8 cellular contexts compared by ENCODE assay signal in the genomic region with DNA sequence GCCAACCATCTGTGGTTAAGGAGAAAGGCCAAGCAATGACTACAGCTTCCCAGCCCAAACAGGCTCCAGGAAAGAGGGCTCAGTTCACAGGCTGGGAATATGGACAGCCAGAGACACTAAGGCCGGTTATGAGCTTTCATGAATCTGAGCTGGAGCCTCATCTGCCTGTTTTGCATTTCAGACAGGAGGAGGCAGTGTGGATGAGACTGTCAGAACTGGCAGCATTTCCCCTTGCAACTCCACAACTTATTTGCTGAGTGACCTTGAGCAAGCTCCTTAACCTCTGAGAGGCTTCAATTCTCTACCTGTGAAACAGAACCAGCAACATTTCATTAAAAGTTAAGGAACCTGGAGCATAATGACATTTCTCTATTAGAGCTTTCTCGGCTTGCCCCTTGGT.
DNase-seq lines count a peak whose midpoint lies in the region; ATAC-seq and TF ChIP-seq lines count a peak whose summit lies in the region.

No MANE protein-coding gene starts in this region.

- H3K36me3 ChIP-seq in CD8-positive, alpha-beta T cell (ENCODE audit: insufficient read depth, low read length): no peaks in the 10 kb centered on the region
- no peaks in the 10 kb centered on the region for H3K36me3 ChIP-seq in WERI-Rb-1
- H3K36me3 ChIP-seq in hepatocyte (replicated peaks; ENCODE audit: insufficient read depth, low read depth): no peaks in the 10 kb centered on the region
- H3K36me3 ChIP-seq in adrenal gland (replicated peaks in 1 of 2): no peaks in the 10 kb centered on the region

- no peak overlapping the region for H2AFZ ChIP-seq in hepatocyte

- no peaks in the 10 kb centered on the region for H3K9me3 Mint-ChIP-seq in CD8-positive, alpha-beta T cell

- H3K4me1 ChIP-seq in CD8-positive, alpha-beta T cell (ENCODE audit: insufficient read depth, low read length): peaks cover 93% of the 10 kb centered on the region
- H3K4me1 ChIP-seq in hepatocyte (ENCODE audit: insufficient read depth): no peaks in the 10 kb centered on the region
- no peaks in the 10 kb centered on the region for H3K4me1 ChIP-seq in adrenal gland (replicated peaks in 1 of 2)

- H3K9me3 ChIP-seq in CD8-positive, alpha-beta T cell (ENCODE audit: low read length): no peaks in the 10 kb centered on the region
- H3K9me3 ChIP-seq in WERI-Rb-1 (ENCODE audit: severe bottlenecking): no peaks in the 10 kb centered on the region
- no peaks in the 10 kb centered on the region for H3K9me3 ChIP-seq in hepatocyte (ENCODE audit: low read depth)
- no peaks in the 10 kb centered on the region for H3K9me3 ChIP-seq in adrenal gland (replicated peaks in 1 of 3)

- H3K27me3 Mint-ChIP-seq in CD8-positive, alpha-beta T cell (ENCODE audit: low read depth): no peaks in the 10 kb centered on the region

- H3K36me3 Mint-ChIP-seq in CD8-positive, alpha-beta T cell: no peaks in the 10 kb centered on the region

- TF ChIP-seq POLR2A in adrenal gland (IDR thresholded peaks at IDR 0.05): no peak

- no peaks in the 10 kb centered on the region for H3K79me2 ChIP-seq in hepatocyte

- no peaks in the 10 kb centered on the region for H4K20me1 ChIP-seq in hepatocyte (ENCODE audit: insufficient read depth, poor library complexity, severe bottlenecking)

- peak overlapping the region; percentile 16 for H3K4me3 Mint-ChIP-seq in CD8-positive, alpha-beta T cell

- H3K4me1 Mint-ChIP-seq in CD8-positive, alpha-beta T cell (ENCODE audit: low read depth): peaks cover 85% of the 10 kb centered on the region

- peak in 4 of 7 experiments; percentile 13 to 66 (median 44) for DNase-seq in CD8-positive, alpha-beta T cell
- DNase-seq in WERI-Rb-1: peak; percentile 22
- peak; percentile 46 for DNase-seq in hepatocyte (ENCODE audit: low spot score)
- no peak for DNase-seq in cerebellar nuclear complex (lab: John Stamatoyannopoulos, UW)
- no peak for DNase-seq in adrenal gland

- no peak overlapping the region for H3K4me2 ChIP-seq in hepatocyte

- intact Hi-C loops in CD8-positive, alpha-beta T cell (cut with DNase I, micrococcal nuclease): loop anchor here in 1 of 2 experiments (5.0 kb wide), 1 partner anchor 184 kb away; no protein-coding TSS in a partner anchor
- intact Hi-C loops in adrenal gland (cut with DNase I): no loop called here

- WGBS in hepatocyte (ENCODE audit: low lambda C conversion rate, missing lambda C conversion rate): 71% methylated on average over 2 of the region's 2 CpGs
- WGBS in adrenal gland, 4 donors: 70 to 78% (median 76%) methylated on average over 2 of the region's 2 CpGs

- POLR2A ChIA-PET in CD8-positive, alpha-beta T cell (lab: Charles Lee): interaction anchor here (0.6 to 3.6 kb wide), 29 partner anchors 10 to 372 kb away, joined by 3 to 20 read pairs (median 4); no protein-coding TSS in a partner anchor

- ATAC-seq in CD8-positive, alpha-beta T cell: no peak
- peak; percentile 52 for ATAC-seq in GM21390 (IDR thresholded peaks at IDR 0.05; ENCODE audit: unreplicated experiment)
- no peak for ATAC-seq in HG02588 (IDR thresholded peaks at IDR 0.05; ENCODE audit: unreplicated experiment)
- no peak for ATAC-seq in HG02840 (IDR thresholded peaks at IDR 0.05; ENCODE audit: low FRiP score, unreplicated experiment)

- no peaks in the 10 kb centered on the region for H3K27me3 ChIP-seq in CD8-positive, alpha-beta T cell (ENCODE audit: insufficient read depth, low read length)
- no peaks in the 10 kb centered on the region for H3K27me3 ChIP-seq in WERI-Rb-1 (ENCODE audit: insufficient read depth, low read depth, severe bottlenecking)
- no peaks in the 10 kb centered on the region for H3K27me3 ChIP-seq in hepatocyte
- no peaks in the 10 kb centered on the region for H3K27me3 ChIP-seq in adrenal gland

- H3K4me3 ChIP-seq in CD8-positive, alpha-beta T cell (ENCODE audit: low read depth, low read length): no peak overlapping the region
- H3K4me3 ChIP-seq in WERI-Rb-1 (ENCODE audit: low read depth, low read length) (no peak overlapping the region), hepatocyte (no peak overlapping the region), adrenal gland (no peak overlapping the region)

- H3K9me2 ChIP-seq in hepatocyte (replicated peaks; ENCODE audit: insufficient read depth): no peaks in the 10 kb centered on the region

- TF ChIP-seq CTCF in CD8-positive, alpha-beta T cell (IDR thresholded peaks at IDR 0.05): peak; percentile 37
- TF ChIP-seq CTCF in WERI-Rb-1 (IDR thresholded peaks at IDR 0.05; ENCODE audit: low read depth, low read length) (peak; percentile 55), hepatocyte (IDR thresholded peaks at IDR 0.05; ENCODE audit: poor library complexity) (peak; percentile 40), adrenal gland (IDR thresholded peaks at IDR 0.05) (peak in 3 of 6 experiments; percentile 11 to 29 (median 20))

- H3K27ac Mint-ChIP-seq in CD8-positive, alpha-beta T cell: peak overlapping the region; percentile 94

- CTCF ChIA-PET in CD8-positive, alpha-beta T cell (lab: Charles Lee): interaction anchor here (0.8 to 5.6 kb wide), 37 partner anchors 10 to 507 kb away, joined by 3 to 49 read pairs (median 6); no protein-coding TSS in a partner anchor

- H3K27ac ChIP-seq in CD8-positive, alpha-beta T cell (ENCODE audit: low read depth, low read length): peak overlapping the region; percentile 87
- H3K27ac ChIP-seq in WERI-Rb-1 (no peak overlapping the region), hepatocyte (no peak overlapping the region), adrenal gland (no peak overlapping the region)

Comparison
In these comparisons a context has a peak if more than half of its experiments do, and no peak if none do; other contexts are left out.
1. DNase-seq: peak in CD8-positive, alpha-beta T cell (4 of 7), WERI-Rb-1 (single experiment) and hepatocyte (single experiment); none in cerebellar nuclear complex (0 of 2) and adrenal gland (0 of 7).